In the genomic region with DNA sequence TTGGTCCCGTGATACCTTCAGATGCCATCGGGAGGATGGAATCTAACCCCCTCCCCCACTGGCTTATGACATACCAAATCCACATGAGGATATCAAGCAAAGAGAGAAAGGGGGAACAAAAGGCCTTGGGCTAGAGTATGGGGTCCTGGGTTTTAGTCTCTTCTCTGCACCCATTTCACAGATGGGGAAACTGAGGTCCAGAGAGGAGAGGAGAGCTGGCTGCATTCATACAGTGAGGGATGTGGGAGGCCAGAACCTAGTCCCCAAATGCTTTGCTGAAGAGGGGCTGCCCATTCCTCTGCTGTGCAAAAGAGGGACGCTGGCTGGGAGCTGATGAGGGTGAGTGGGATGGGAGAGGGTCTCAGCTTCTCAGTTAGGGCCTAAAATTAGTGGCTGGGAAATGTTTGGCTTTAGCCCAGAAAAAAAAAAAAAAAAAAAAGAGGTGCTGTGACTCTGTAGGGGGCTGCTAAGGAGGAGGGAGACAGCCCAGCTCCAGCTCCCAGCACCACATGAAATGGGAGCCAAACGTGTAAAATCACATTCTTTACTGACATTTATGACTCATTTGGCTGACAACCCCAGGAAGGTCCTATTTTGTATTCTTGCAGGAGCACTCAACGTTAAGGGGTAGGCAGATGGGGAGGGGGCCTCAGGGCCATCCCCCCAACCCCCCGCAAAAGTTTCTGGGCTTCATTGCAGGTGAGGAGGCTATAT, we compare ENCODE assay signal across 27 cellular contexts. TPM values are rescaled to one million over a fixed set of nuclear protein-coding genes. Genes with fewer than 3 reads are reported as not detected.
DNase-seq lines count a peak whose midpoint lies in the region; ATAC-seq, FAIRE-seq and TF ChIP-seq lines count a peak whose summit lies in the region.
"Had no signal": no experiment of that assay in that cellular context is flagged by ENCODE, and none has a peak within 500 bp of the region (broad histone marks: within the 10 kb centered on the region; RNA-seq: fewer than 3 reads in every experiment).

No MANE protein-coding gene starts in this region.

- FAIRE-seq in bronchial epithelial cell (lab: Jason Lieb, UNC): no peak
- FAIRE-seq: A549, G401.6, GM12892, GM18507, H54 had no signal

- no peaks in the 10 kb centered on the region for H3K4me1 Mint-ChIP-seq in activated CD8-positive, alpha-beta T cell treated with anti-CD3 and anti-CD28 coated beads for 36 hours (ENCODE audit: low read depth)
- H3K4me1 Mint-ChIP-seq: CD4-positive, CD25-positive, alpha-beta regulatory T cell had no signal

- H2AFZ ChIP-seq in PC-3 (ENCODE audit: low read length) (no peak overlapping the region), neuronal stem cell (ENCODE audit: low read length) (no peak overlapping the region), Karpas-422 (ENCODE audit: low read length) (no peak overlapping the region)

- H3K4me3 Mint-ChIP-seq in activated CD8-positive, alpha-beta T cell treated with anti-CD3 and anti-CD28 coated beads for 36 hours: no peak overlapping the region
- H3K4me3 Mint-ChIP-seq: CD4-positive, CD25-positive, alpha-beta regulatory T cell had no signal

- no peak overlapping the region for H3K4me3 ChIP-seq in PC-3 (ENCODE audit: low read length)
- H3K4me3 ChIP-seq in bronchial epithelial cell (ENCODE audit: low read depth, low read length): no peak overlapping the region
- no peak overlapping the region for H3K4me3 ChIP-seq in neuronal stem cell (ENCODE audit: low read length in 2 of 2)
- H3K4me3 ChIP-seq in Karpas-422 (ENCODE audit: low read length): no peak overlapping the region
- H3K4me3 ChIP-seq: A549 had no signal

- intact Hi-C loops in PC-3 (cut with micrococcal nuclease): no loop called here
- intact Hi-C loops in activated CD8-positive, alpha-beta T cell treated with anti-CD3 and anti-CD28 coated beads for 36 hours (cut with micrococcal nuclease): no loop called here

- H4K20me1 ChIP-seq in PC-3 (ENCODE audit: low read length): no peaks in the 10 kb centered on the region
- H4K20me1 ChIP-seq in Karpas-422 (ENCODE audit: insufficient read depth, low read depth, low read length): no peaks in the 10 kb centered on the region

- H3K27me3 Mint-ChIP-seq in activated CD8-positive, alpha-beta T cell treated with anti-CD3 and anti-CD28 coated beads for 36 hours: peaks cover 16% of the 10 kb centered on the region

- H2BK5ac ChIP-seq in neuronal stem cell (ENCODE audit: low read length): no peak overlapping the region

- no peak overlapping the region for H3K9ac ChIP-seq in PC-3 (ENCODE audit: low read length)
- H3K9ac ChIP-seq in neuronal stem cell (ENCODE audit: low read depth, low read length, poor library complexity): no peak overlapping the region
- no peak overlapping the region for H3K9ac ChIP-seq in Karpas-422 (ENCODE audit: low read length)
- H3K9ac ChIP-seq: SK-N-SH had no signal

- TF ChIP-seq CTCF in PC-3 (conservative IDR thresholded peaks at IDR 0.05; ENCODE audit: low read depth, low read length) (no peak), bronchial epithelial cell (IDR thresholded peaks at IDR 0.05; ENCODE audit: insufficient read depth, low read length, severe bottlenecking) (no peak)
- TF ChIP-seq CTCF in activated CD8-positive, alpha-beta T cell treated with anti-CD3 and anti-CD28 coated beads for 36 hours (IDR thresholded peaks at IDR 0.05): no peak

- H3K14ac ChIP-seq in neuronal stem cell (ENCODE audit: low read length): no peak overlapping the region

- POLR2A ChIA-PET in PC-3 (lab: Charles Lee; ENCODE audit: unreplicated experiment): no interaction called here
- POLR2A ChIA-PET in activated CD8-positive, alpha-beta T cell treated with anti-CD3 and anti-CD28 coated beads for 36 hours (lab: Charles Lee): interaction anchor here (0.6 to 0.8 kb wide), 2 partner anchors 10 to 305 kb away, joined by 3 to 4 read pairs; no protein-coding TSS in a partner anchor

- H3K9me3 ChIP-seq in PC-3 (ENCODE audit: low read length): no peaks in the 10 kb centered on the region
- H3K9me3 ChIP-seq in neuronal stem cell (replicated peaks in 1 of 2; ENCODE audit: control insufficient read depth in 2 of 2, insufficient read depth in 1 of 2, low read depth in 1 of 2, low read length in 2 of 2): no peaks in the 10 kb centered on the region
- H3K9me3 ChIP-seq in Karpas-422 (ENCODE audit: low read length): no peaks in the 10 kb centered on the region
- H3K9me3 ChIP-seq: A549, BE2C, SK-N-SH had no signal

- BruUV-seq in PC-3 (replicated peaks; lab: Mats Ljungman, UMichigan): no TSS peak

- DNase-seq in ELR (ENCODE audit: low read depth): peak; percentile 23
- peak; percentile 9 for DNase-seq in PC-3
- peak; percentile 14 for DNase-seq in bronchial epithelial cell (ENCODE audit: low read depth)
- DNase-seq in neuronal stem cell (ENCODE audit: low spot score): no peak
- no peak for DNase-seq in Karpas-422
- DNase-seq in CD1c-positive myeloid dendritic cell (ENCODE audit: extremely low spot score): no peak
- DNase-seq in activated CD8-positive, alpha-beta T cell treated with anti-CD3 and anti-CD28 coated beads for 36 hours: no peak
- DNase-seq: BE2C; CD4-positive, CD25-positive, alpha-beta regulatory T cell; COR-L47; DMS79; NCI-H1694 treated with DMSO at 0.1 percent for 48 hours; NCI-H2081 treated with DMSO at 0.1 percent for 48 hours; NCI-H2171 treated with DMSO at 0.1 percent for 48 hours; NCI-H526; RPMI8226; SIG-M5; SK-N-SH had no signal

- H3K4me1 ChIP-seq in PC-3 (ENCODE audit: insufficient read depth, low read length) (no peaks in the 10 kb centered on the region), neuronal stem cell (ENCODE audit: control insufficient read depth in 2 of 2, insufficient read depth in 1 of 2, low read depth in 1 of 2, low read length in 2 of 2) (peaks cover 6% of the 10 kb centered on the region in 2 donors), Karpas-422 (ENCODE audit: low read length) (no peaks in the 10 kb centered on the region)
- H3K4me1 ChIP-seq: BE2C had no signal

- H4K8ac ChIP-seq in neuronal stem cell (ENCODE audit: low read depth, low read length): no peak overlapping the region

- H3K36me3 Mint-ChIP-seq in activated CD8-positive, alpha-beta T cell treated with anti-CD3 and anti-CD28 coated beads for 36 hours (ENCODE audit: low read depth): no peaks in the 10 kb centered on the region
- H3K36me3 Mint-ChIP-seq: CD4-positive, CD25-positive, alpha-beta regulatory T cell had no signal

- no peaks in the 10 kb centered on the region for H3K9me3 Mint-ChIP-seq in activated CD8-positive, alpha-beta T cell treated with anti-CD3 and anti-CD28 coated beads for 36 hours
- H3K9me3 Mint-ChIP-seq: CD4-positive, CD25-positive, alpha-beta regulatory T cell had no signal

- H3K23ac ChIP-seq in neuronal stem cell (ENCODE audit: low read depth, low read length, poor library complexity): no peak overlapping the region

- H3K79me2 ChIP-seq in PC-3 (ENCODE audit: low read length): no peaks in the 10 kb centered on the region
- H3K79me2 ChIP-seq in Karpas-422 (ENCODE audit: low read length): no peaks in the 10 kb centered on the region

- no peak overlapping the region for H3K4ac ChIP-seq in neuronal stem cell (ENCODE audit: low read length)

- CTCF ChIA-PET in PC-3 (lab: Charles Lee): interaction anchor here (0.6 kb wide), 1 partner anchor 27 kb away, joined by 9 read pairs; no protein-coding TSS in a partner anchor
- CTCF ChIA-PET in activated CD8-positive, alpha-beta T cell treated with anti-CD3 and anti-CD28 coated beads for 36 hours (lab: Charles Lee): no interaction called here

- H2BK12ac ChIP-seq in neuronal stem cell (ENCODE audit: low read length): no peak overlapping the region

- H3K27ac ChIP-seq in PC-3 (ENCODE audit: low read length): no peak overlapping the region
- no peak overlapping the region for H3K27ac ChIP-seq in neuronal stem cell (replicated peaks; ENCODE audit: low read length)
- no peak overlapping the region for H3K27ac ChIP-seq in Karpas-422 (ENCODE audit: low read length)
- H3K27ac ChIP-seq: A549, HL-60 had no signal

- H2BK15ac ChIP-seq in neuronal stem cell (ENCODE audit: low read length): no peak overlapping the region

- no peak for ATAC-seq in PC-3
- ATAC-seq in activated CD8-positive, alpha-beta T cell treated with anti-CD3 and anti-CD28 coated beads for 36 hours: no peak
- ATAC-seq: A549 had no signal

- H3K79me1 ChIP-seq in neuronal stem cell (ENCODE audit: low read depth, low read length): no peaks in the 10 kb centered on the region

- no CpG with 5 or more reads among the region's 6 CpGs for WGBS in neuronal stem cell (ENCODE audit: extremely low coverage in 2 of 2, insufficient read length in 2 of 2, insufficient replicate concordance in 1 of 2), 2 donors

- H2AK5ac ChIP-seq in neuronal stem cell (ENCODE audit: low read depth, low read length): peak overlapping the region; percentile 24

- no peaks in the 10 kb centered on the region for H3K9me2 ChIP-seq in PC-3 (replicated peaks; ENCODE audit: low read length)
- H3K9me2 ChIP-seq in Karpas-422 (replicated peaks; ENCODE audit: insufficient read depth, low read length): no peaks in the 10 kb centered on the region
- H3K9me2 ChIP-seq: SK-N-SH had no signal

- no peak overlapping the region for H3K27ac Mint-ChIP-seq in activated CD8-positive, alpha-beta T cell treated with anti-CD3 and anti-CD28 coated beads for 36 hours
- H3K27ac Mint-ChIP-seq: CD4-positive, CD25-positive, alpha-beta regulatory T cell had no signal

- no peak overlapping the region for H4K91ac ChIP-seq in neuronal stem cell (ENCODE audit: low read depth, low read length, poor library complexity)

- no peak overlapping the region for H3K18ac ChIP-seq in neuronal stem cell (ENCODE audit: low read length)

- H3K4me2 ChIP-seq in PC-3 (ENCODE audit: low read length) (no peak overlapping the region), neuronal stem cell (ENCODE audit: insufficient read depth, low read length, poor library complexity, severe bottlenecking) (no peak overlapping the region), Karpas-422 (ENCODE audit: low read depth, low read length, poor library complexity, severe bottlenecking) (no peak overlapping the region)
- H3K4me2 ChIP-seq: A549, SK-N-SH had no signal

- H3F3A ChIP-seq in PC-3 (ENCODE audit: low read length, unreplicated experiment): no peaks in the 10 kb centered on the region

- H3K36me3 ChIP-seq in PC-3 (ENCODE audit: low read depth, low read length) (no peaks in the 10 kb centered on the region), bronchial epithelial cell (ENCODE audit: control insufficient read depth, insufficient read depth, low read length) (no peaks in the 10 kb centered on the region), neuronal stem cell (replicated peaks in 1 of 2; ENCODE audit: control insufficient read depth in 2 of 2, insufficient read depth in 2 of 2, low read length in 2 of 2) (no peaks in the 10 kb centered on the region), Karpas-422 (ENCODE audit: insufficient read depth, low read length) (no peaks in the 10 kb centered on the region)

- H2BK120ac ChIP-seq in neuronal stem cell (ENCODE audit: low read depth, low read length): no peak overlapping the region

- H3K27me3 ChIP-seq in PC-3 (ENCODE audit: low read length) (peaks cover 20% of the 10 kb centered on the region), bronchial epithelial cell (ENCODE audit: control insufficient read depth, insufficient read depth, low read length) (peaks cover 6% of the 10 kb centered on the region), neuronal stem cell (ENCODE audit: control insufficient read depth in 3 of 3, insufficient read depth in 3 of 3, low read depth in 1 of 3, low read length in 3 of 3) (peaks cover 0 to 4% (median 0%) of the 10 kb centered on the region in 3 experiments), Karpas-422 (ENCODE audit: low read length) (no peaks in the 10 kb centered on the region)
- H3K27me3 ChIP-seq: BE2C had no signal

RNA-seq across cellular contexts. Expression of a gene that starts 11.9 kb away (rescaled TPM):
- not detected in 2 replicates for total RNA-seq in PC-3 (2014; rRNA removed)
- total RNA-seq in bronchial epithelial cell: not detected in 2 replicates
- 0.06 TPM for polyA plus RNA-seq in neuronal stem cell (2013, experiment 1 of 2)
- 0.07 TPM for polyA plus RNA-seq in neuronal stem cell (2013, experiment 2 of 2)
- under 0.01 TPM in 1 of 2 replicates, not detected in the other for total RNA-seq in Karpas-422 (2014; rRNA removed; shearing (Covaris generic); ENCODE audit: low replicate concordance)
- not detected for total RNA-seq in activated CD8-positive, alpha-beta T cell treated with anti-CD3 and anti-CD28 coated beads for 36 hours
- total RNA-seq: HT-29, MCF 10A, OCI-LY7 had no signal
- polyA plus RNA-seq: CD4-positive, CD25-positive, alpha-beta regulatory T cell had no signal

RNA-seq across cellular contexts. Expression of a gene that starts 28.0 kb away (rescaled TPM):
- total RNA-seq in PC-3 (2014; rRNA removed) (11.7 and 12.3 TPM in 2 replicates), bronchial epithelial cell (6.3 and 6.8 TPM in 2 replicates)
- polyA plus RNA-seq in neuronal stem cell (2013, experiment 1 of 2): 20.2 TPM
- 20.3 TPM for polyA plus RNA-seq in neuronal stem cell (2013, experiment 2 of 2)
- 5.7 and 10.7 TPM in 2 replicates for total RNA-seq in Karpas-422 (2014; rRNA removed; shearing (Covaris generic); ENCODE audit: low replicate concordance)
- total RNA-seq in activated CD8-positive, alpha-beta T cell treated with anti-CD3 and anti-CD28 coated beads for 36 hours: 10 to 100 TPM; 17.7 to 18.3 TPM

RNA-seq across cellular contexts. Expression of a gene that starts 30.4 kb away (rescaled TPM):
- total RNA-seq in PC-3 (2014; rRNA removed) (not detected in 2 replicates), bronchial epithelial cell (not detected in 2 replicates)
- 1.4 TPM for polyA plus RNA-seq in neuronal stem cell (2013, experiment 1 of 2)
- 1.2 TPM for polyA plus RNA-seq in neuronal stem cell (2013, experiment 2 of 2)
- total RNA-seq in Karpas-422 (2014; rRNA removed; shearing (Covaris generic); ENCODE audit: low replicate concordance): 0.36 and 0.78 TPM in 2 replicates
- total RNA-seq in activated CD8-positive, alpha-beta T cell treated with anti-CD3 and anti-CD28 coated beads for 36 hours: not detected
- total RNA-seq: CD4-positive, CD25-positive, alpha-beta regulatory T cell; MCF 10A had no signal
- polyA plus RNA-seq: CD4-positive, CD25-positive, alpha-beta regulatory T cell; SK-N-SH had no signal

Comparison
In these comparisons a context has a peak if more than half of its experiments do, and no peak if none do; other contexts are left out.
1. DNase-seq: peak in ELR (single experiment), PC-3 (single experiment) and bronchial epithelial cell (single experiment); none in neuronal stem cell (single experiment), Karpas-422 (single experiment), CD1c-positive myeloid dendritic cell (single experiment) and activated CD8-positive, alpha-beta T cell treated with anti-CD3 and anti-CD28 coated beads for 36 hours (single experiment).